ENCODE assay signal across 8 cellular contexts in the genomic region with DNA sequence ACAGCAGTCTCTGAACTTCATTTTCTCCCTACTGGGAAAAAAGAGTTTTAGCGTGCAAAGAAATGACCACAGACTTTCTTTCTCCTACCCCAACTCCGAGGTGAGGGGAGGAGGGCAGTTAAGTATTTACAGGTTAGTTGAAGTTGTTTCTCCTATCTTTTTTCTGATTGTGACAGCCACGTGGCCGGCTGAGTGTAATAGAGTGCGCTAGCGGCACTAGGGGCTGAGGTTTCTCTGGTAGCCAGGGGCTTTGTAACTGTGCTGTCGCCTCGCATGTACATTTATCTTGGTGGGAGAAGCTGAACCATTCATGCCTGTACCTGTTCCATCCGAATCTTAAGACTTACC. TPM values are rescaled to one million over a fixed set of nuclear protein-coding genes. Genes with fewer than 3 reads are reported as not detected.
DNase-seq lines count a peak whose midpoint lies in the region; ATAC-seq and TF ChIP-seq lines count a peak whose summit lies in the region.

No MANE protein-coding gene starts in this region.

- peak overlapping the region; percentile 98 for H3K27ac Mint-ChIP-seq in activated naive CD4-positive, alpha-beta T cell treated with anti-CD3 and anti-CD28 coated beads, Interleukin-2, amount 50 U/mL, for 72 hours

- ATAC-seq in HG02840 (IDR thresholded peaks at IDR 0.05; ENCODE audit: low FRiP score, unreplicated experiment) (peak; percentile 12), HG03159 (IDR thresholded peaks at IDR 0.05; ENCODE audit: unreplicated experiment) (no peak)
- ATAC-seq in activated naive CD4-positive, alpha-beta T cell treated with anti-CD3 and anti-CD28 coated beads, Interleukin-2, amount 50 U/mL, for 72 hours = no peak

- peaks cover 41% of the 10 kb centered on the region for H3K4me1 ChIP-seq in PC-9 (replicated peaks; ENCODE audit: insufficient read depth)

- H2AFZ ChIP-seq in PC-9 = peak overlapping the region; percentile 99

- peak overlapping the region; percentile 85 for H3K4me3 ChIP-seq in PC-9

- BruUV-seq in PC-9 (replicated peaks; lab: Mats Ljungman, UMichigan) = TSS peak; percentile 39

- H3K9me2 ChIP-seq in PC-9 (ENCODE audit: insufficient read depth) = no peaks in the 10 kb centered on the region

- H3K36me3 ChIP-seq in PC-9 (ENCODE audit: low read depth) = no peaks in the 10 kb centered on the region

- H3K27ac ChIP-seq in PC-9 = peak overlapping the region; percentile 66

- H3K36me3 Mint-ChIP-seq in activated naive CD4-positive, alpha-beta T cell treated with anti-CD3 and anti-CD28 coated beads, Interleukin-2, amount 50 U/mL, for 72 hours = peaks cover 14 to 30% of the 10 kb centered on the region in 2 donors

- POLR2A ChIA-PET in PC-9 (lab: Charles Lee; ENCODE audit: unreplicated experiment) = interaction anchor here (0.7 kb wide), 1 partner anchor 38 kb away, joined by 8 read pairs; no protein-coding TSS in a partner anchor

- peak overlapping the region; percentile 85 for H3K4me2 ChIP-seq in PC-9

- peaks cover 27% of the 10 kb centered on the region for H3F3A ChIP-seq in PC-9 (ENCODE audit: insufficient read depth, low read depth)

- CTCF ChIA-PET in PC-9 (lab: Charles Lee) = no interaction called here

- no peaks in the 10 kb centered on the region for H3K27me3 ChIP-seq in PC-9 (ENCODE audit: insufficient read depth, low read depth)

- no peaks in the 10 kb centered on the region for H4K20me1 ChIP-seq in PC-9 (ENCODE audit: insufficient read depth)

- H3K79me2 ChIP-seq in PC-9 (ENCODE audit: low read depth) = peaks cover 57% of the 10 kb centered on the region

- TF ChIP-seq CTCF in PC-9 (conservative IDR thresholded peaks at IDR 0.05) = no peak

- H3K9me3 ChIP-seq in PC-9 (ENCODE audit: insufficient read depth, low read depth) = no peaks in the 10 kb centered on the region

- peak; percentile 43 for DNase-seq in NCI-H2227 (lab: John Stamatoyannopoulos, UW; ENCODE audit: unreplicated experiment)
- DNase-seq in NCI-H2227 treated with DMSO at 0.1 percent for 48 hours (lab: John Stamatoyannopoulos, UW) = no peak
- DNase-seq in PC-9 = peak in 1 of 2 experiments; percentile 9
- DNase-seq in activated naive CD4-positive, alpha-beta T cell treated with anti-CD3 and anti-CD28 coated beads, Interleukin-2, amount 50 U/mL, for 72 hours (ENCODE audit: low spot score in 2 of 2) = no peak
- DNase-seq in islet precursor cell = peak; percentile 64
- peak; percentile 39 for DNase-seq in stimulated activated CD4-positive, alpha-beta T cell treated with anti-CD3 and anti-CD28 coated beads, Interleukin-4, amount 100 ng/mL, for 1 hour

- peaks cover under 1 to 4% of the 10 kb centered on the region in 2 donors for H3K9me3 Mint-ChIP-seq in activated naive CD4-positive, alpha-beta T cell treated with anti-CD3 and anti-CD28 coated beads, Interleukin-2, amount 50 U/mL, for 72 hours

- intact Hi-C loops in PC-9 (cut with micrococcal nuclease; ENCODE audit: unreplicated experiment) = no loop called here

RNA-seq across cellular contexts. Expression of gene FOXN2, which starts 1.3 kb away (rescaled TPM):
- total RNA-seq in PC-9 (2021) = 11.6 and 13.4 TPM in 2 replicates
- total RNA-seq in activated naive CD4-positive, alpha-beta T cell treated with anti-CD3 and anti-CD28 coated beads, Interleukin-2, amount 50 U/mL, for 72 hours = 10 to 100 TPM; 40.4 to 43.8 TPM

Comparison
In these comparisons a context has a peak if more than half of its experiments do, and no peak if none do; other contexts are left out.
1. DNase-seq: peak in NCI-H2227 (single experiment), islet precursor cell (single experiment) and stimulated activated CD4-positive, alpha-beta T cell treated with anti-CD3 and anti-CD28 coated beads, Interleukin-4, amount 100 ng/mL, for 1 hour (single experiment); none in NCI-H2227 treated with DMSO at 0.1 percent for 48 hours (single experiment) and activated naive CD4-positive, alpha-beta T cell treated with anti-CD3 and anti-CD28 coated beads, Interleukin-2, amount 50 U/mL, for 72 hours (0 of 2).